In genomic region chr22:39150848-39151215, GRCh38 we compare ENCODE assay signal across 9 cellular contexts. TPM values are rescaled to one million over a fixed set of nuclear protein-coding genes. Genes with fewer than 3 reads are reported as not detected.
DNase-seq lines count a peak whose midpoint lies in the region; ATAC-seq, FAIRE-seq and TF ChIP-seq lines count a peak whose summit lies in the region.
"Had no signal": no experiment of that assay in that cellular context is flagged by ENCODE, and none has a peak within 500 bp of the region (broad histone marks: within the 10 kb centered on the region; RNA-seq: fewer than 3 reads in every experiment).

No MANE protein-coding gene starts in this region.

- peak overlapping the region; percentile 68 to 89 (median 75) for H3K4me3 Mint-ChIP-seq in brain
- peak overlapping the region; percentile 78 for H3K4me3 Mint-ChIP-seq in natural killer cell

- peak overlapping the region in 8 of 10 donors; percentile 18 to 97 (median 95) for H3K27ac ChIP-seq in heart right ventricle

- intact Hi-C loops in heart right ventricle (cut with DNase I) (loop anchor here in 2 of 10 donors (5.0 kb wide), 3 partner anchors 166 to 891 kb away; partner anchors contain the start of gene RPL3 (in 2 of the 2)), Right ventricle myocardium inferior (cut with DNase I) (loop anchor here (5.0 kb wide), 1 partner anchor 376 kb away; no protein-coding TSS in a partner anchor), natural killer cell (cut with micrococcal nuclease) (loop anchor here (5.0 kb wide), 1 partner anchor 279 kb away; the partner anchor contains the start of gene CBX6)

- FAIRE-seq in urothelium cell line (lab: Jason Lieb, UNC): peak; percentile 35
- FAIRE-seq: endothelial cell of umbilical vein had no signal

- peaks cover 0 to 31% (median 0%) of the 10 kb centered on the region in 9 donors for H3K36me3 ChIP-seq in heart right ventricle

- H3K9me3 Mint-ChIP-seq in brain: peaks cover 0 to 3% (median 0%) of the 10 kb centered on the region in 5 experiments
- H3K9me3 Mint-ChIP-seq in natural killer cell: no peaks in the 10 kb centered on the region

- peak overlapping the region; percentile 43 to 85 (median 55) for H3K27ac Mint-ChIP-seq in brain
- peak overlapping the region; percentile 84 to 98 for H3K27ac Mint-ChIP-seq in natural killer cell

- H3K4me3 ChIP-seq in heart right ventricle: peak overlapping the region in 7 of 10 donors; percentile 87 to 99 (median 96)

- WGBS in heart right ventricle, 2 donors: 48 to 55% methylated on average over 6 of the region's 6 CpGs

- no peaks in the 10 kb centered on the region for H3K9me3 ChIP-seq in heart right ventricle

- H3K27me3 Mint-ChIP-seq in brain: peaks cover 33% of the 10 kb centered on the region
- H3K27me3 Mint-ChIP-seq in natural killer cell (ENCODE audit: low read depth in 2 of 2): no peaks in the 10 kb centered on the region

- H3K4me1 Mint-ChIP-seq in brain: peaks cover 43% of the 10 kb centered on the region
- peaks cover 15 to 42% of the 10 kb centered on the region in 2 donors for H3K4me1 Mint-ChIP-seq in natural killer cell

- DNase-seq in heart right ventricle (no peak), Right ventricle myocardium inferior (ENCODE audit: missing footprints) (no peak), natural killer cell (no peak), urothelium cell line (ENCODE audit: low spot score) (no peak), cortex of kidney (lab: John Stamatoyannopoulos, UW) (no peak)

- no peaks in the 10 kb centered on the region for H3K36me3 Mint-ChIP-seq in brain
- H3K36me3 Mint-ChIP-seq in natural killer cell: no peaks in the 10 kb centered on the region

- peaks cover 14 to 74% (median 62%) of the 10 kb centered on the region in 9 donors for H3K4me1 ChIP-seq in heart right ventricle

- peaks cover 0 to 18% (median 0%) of the 10 kb centered on the region in 7 donors for H3K27me3 ChIP-seq in heart right ventricle

- ATAC-seq in heart right ventricle: peak in 1 of 8 donors; percentile 2
- no peak for ATAC-seq in Right ventricle myocardium inferior
- no peak for ATAC-seq in natural killer cell
- ATAC-seq in HG03039 (IDR thresholded peaks at IDR 0.05; ENCODE audit: unreplicated experiment): no peak
- no peak for ATAC-seq in HG02938 (IDR thresholded peaks at IDR 0.05; ENCODE audit: unreplicated experiment)

- TF ChIP-seq CTCF in heart right ventricle (IDR thresholded peaks at IDR 0.05): no peak
- TF ChIP-seq CTCF in brain (conservative IDR thresholded peaks at IDR 0.05): no peak
- no peak for TF ChIP-seq CTCF in natural killer cell (IDR thresholded peaks at IDR 0.05)

RNA-seq across cellular contexts. Expression of gene CBX7, which starts 1.6 kb away (rescaled TPM):
- total RNA-seq in heart right ventricle (10 to 100 TPM; 48.8 to 85.8 (median 76.3) TPM), Right ventricle myocardium inferior (66.0 TPM), natural killer cell (10 to 100 TPM; 49.6 to 52.9 (median 50.0) TPM)
- polyA plus RNA-seq in heart right ventricle (10 to 100 TPM; 34.5 to 36.3 TPM), brain (ENCODE audit: insufficient read depth, low read depth, low replicate concordance) (46.8 TPM)

RNA-seq across cellular contexts. Expression of gene APOBEC3H, which starts 53.8 kb away (rescaled TPM):
- 1 to 10 TPM in 1 of 10 donors, under 1 TPM in 1, not detected in 8; 0.41 to 1.9 TPM for total RNA-seq in heart right ventricle
- polyA plus RNA-seq in heart right ventricle: under 1 TPM; 0.06 to 0.80 TPM
- total RNA-seq in Right ventricle myocardium inferior: 0.32 TPM
- polyA plus RNA-seq in brain (ENCODE audit: insufficient read depth, low read depth, low replicate concordance): not detected
- 10 to 100 TPM; 14.1 to 17.0 (median 14.6) TPM for total RNA-seq in natural killer cell
- total RNA-seq: endothelial cell of umbilical vein had no signal
- polyA plus RNA-seq: endothelial cell of umbilical vein had no signal

Comparison
In these comparisons a context has a peak if more than half of its experiments do, and no peak if none do; other contexts are left out.
1. RNA of gene APOBEC3H, which starts 53.8 kb away (total RNA-seq): 14.1 to 17.0 TPM in natural killer cell; 0.32 TPM in Right ventricle myocardium inferior (single experiment) and 0.41 to 1.9 TPM in heart right ventricle; every median in the first group is over 4 times any median in the second.